13 cellular contexts compared by ENCODE assay signal in the genomic region with DNA sequence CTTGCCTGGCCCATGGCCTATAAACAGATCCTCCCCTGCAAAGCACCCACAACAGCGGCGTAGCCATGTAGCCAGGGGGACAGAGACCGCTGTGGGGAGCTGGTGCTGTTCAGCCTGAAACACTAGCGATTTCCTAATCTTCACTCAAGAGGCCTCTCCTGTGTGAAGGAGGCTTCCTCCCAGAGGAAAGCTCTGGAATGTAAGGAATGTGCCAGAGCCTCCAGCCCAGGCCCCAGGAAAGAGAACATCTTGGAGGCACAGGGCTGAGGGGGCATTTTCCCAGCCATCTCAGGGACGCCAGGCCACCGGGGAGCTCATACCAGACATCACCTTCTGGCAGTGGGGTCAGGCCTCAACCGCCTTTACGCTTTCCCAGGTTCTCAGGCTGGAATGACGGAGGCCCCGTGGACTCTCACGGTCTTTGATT. TPM values are rescaled to one million over a fixed set of nuclear protein-coding genes. Genes with fewer than 3 reads are reported as not detected.
DNase-seq lines count a peak whose midpoint lies in the region; ATAC-seq and TF ChIP-seq lines count a peak whose summit lies in the region.
"Had no signal": no experiment of that assay in that cellular context is flagged by ENCODE, and none has a peak within 500 bp of the region (broad histone marks: within the 10 kb centered on the region; RNA-seq: fewer than 3 reads in every experiment).

No MANE protein-coding gene starts in this region.

- ATAC-seq in HG03139 (IDR thresholded peaks at IDR 0.05; ENCODE audit: unreplicated experiment) (no peak), esophagus mucosa (no peak)

- intact Hi-C loops in uterus (cut with DNase I; ENCODE audit: low total_unique reads) = no loop called here

- H3K9me3 ChIP-seq in NT2/D1 (ENCODE audit: insufficient read depth, low read length) (no peaks in the 10 kb centered on the region), neuronal stem cell (replicated peaks in 1 of 2; ENCODE audit: control insufficient read depth in 2 of 2, insufficient read depth in 1 of 2, low read depth in 1 of 2, low read length in 2 of 2) (peaks cover 0 to 8% of the 10 kb centered on the region in 2 donors), uterus (no peaks in the 10 kb centered on the region)

- no peak for TF ChIP-seq CTCF in uterus (IDR thresholded peaks at IDR 0.05)

- H3K79me1 ChIP-seq in neuronal stem cell (ENCODE audit: low read depth, low read length) = no peaks in the 10 kb centered on the region

- H3K4me2 ChIP-seq in neuronal stem cell (ENCODE audit: insufficient read depth, low read length, poor library complexity, severe bottlenecking) = no peak overlapping the region

- H3K4me3 ChIP-seq in NT2/D1 (ENCODE audit: insufficient read length, low read depth) = no peak overlapping the region
- no peak overlapping the region for H3K4me3 ChIP-seq in neuronal stem cell (ENCODE audit: low read length in 2 of 2)
- H3K4me3 ChIP-seq in uterus = no peak overlapping the region

- H3K4me1 ChIP-seq in NT2/D1 (ENCODE audit: insufficient read depth, insufficient read length) = peaks cover 7% of the 10 kb centered on the region
- peaks cover 12 to 16% of the 10 kb centered on the region in 2 donors for H3K4me1 ChIP-seq in neuronal stem cell (ENCODE audit: control insufficient read depth in 2 of 2, insufficient read depth in 1 of 2, low read depth in 1 of 2, low read length in 2 of 2)
- no peaks in the 10 kb centered on the region for H3K4me1 ChIP-seq in uterus

- H3K9ac ChIP-seq in NT2/D1 (ENCODE audit: insufficient read length, low read depth) = no peak overlapping the region
- no peak overlapping the region for H3K9ac ChIP-seq in neuronal stem cell (ENCODE audit: low read depth, low read length, poor library complexity)

- no peaks in the 10 kb centered on the region for H3K27me3 ChIP-seq in NT2/D1 (ENCODE audit: insufficient read depth, insufficient read length)
- H3K27me3 ChIP-seq in neuronal stem cell (ENCODE audit: control insufficient read depth in 3 of 3, insufficient read depth in 3 of 3, low read depth in 1 of 3, low read length in 3 of 3) = no peaks in the 10 kb centered on the region
- H3K27me3 ChIP-seq in uterus = no peaks in the 10 kb centered on the region

- H3K4ac ChIP-seq in neuronal stem cell (ENCODE audit: low read length) = peak overlapping the region; percentile 32

- H2AFZ ChIP-seq in neuronal stem cell (ENCODE audit: low read length) = no peak overlapping the region

- WGBS in neuronal stem cell (ENCODE audit: extremely low coverage in 2 of 2, insufficient read length in 2 of 2, insufficient replicate concordance in 1 of 2), 2 donors = no CpG with 5 or more reads among the region's 11 CpGs

- no peak overlapping the region for H4K91ac ChIP-seq in neuronal stem cell (ENCODE audit: low read depth, low read length, poor library complexity)

- DNase-seq in EH (ENCODE audit: low read depth) (peak; percentile 87), NT2/D1 (ENCODE audit: low read depth, low spot score) (peak; percentile 75), fibroblast of peridontal ligament (ENCODE audit: extremely low read depth) (peak; percentile 41), neuronal stem cell (ENCODE audit: low spot score) (peak; percentile 62), DMS53 (lab: John Stamatoyannopoulos, UW) (no peak), uterus (no peak)
- DNase-seq: activated CD4-positive, alpha-beta memory T cell treated with anti-CD3 and anti-CD28 coated beads for 36 hours; NCI-H446 treated with DMSO at 0.1 percent for 48 hours had no signal

- no peak for TF ChIP-seq POLR2A in uterus (IDR thresholded peaks at IDR 0.05)

- H2BK120ac ChIP-seq in neuronal stem cell (ENCODE audit: low read depth, low read length) = peak overlapping the region; percentile 81

- H2BK12ac ChIP-seq in neuronal stem cell (ENCODE audit: low read length) = peak overlapping the region; percentile 78

- H3K14ac ChIP-seq in neuronal stem cell (ENCODE audit: low read length) = no peak overlapping the region

- peak overlapping the region; percentile 49 for H2AK5ac ChIP-seq in neuronal stem cell (ENCODE audit: low read depth, low read length)

- no peak overlapping the region for H2BK15ac ChIP-seq in neuronal stem cell (ENCODE audit: low read length)

- H3K18ac ChIP-seq in neuronal stem cell (ENCODE audit: low read length) = peak overlapping the region; percentile 92

- H3K23ac ChIP-seq in neuronal stem cell (ENCODE audit: low read depth, low read length, poor library complexity) = no peak overlapping the region

- H3K27ac ChIP-seq in neuronal stem cell (replicated peaks; ENCODE audit: low read length) = peak overlapping the region; percentile 87
- no peak overlapping the region for H3K27ac ChIP-seq in uterus

- peaks cover 5% of the 10 kb centered on the region for H3K36me3 ChIP-seq in NT2/D1 (ENCODE audit: insufficient read depth, insufficient read length, low read length)
- H3K36me3 ChIP-seq in neuronal stem cell (replicated peaks in 1 of 2; ENCODE audit: control insufficient read depth in 2 of 2, insufficient read depth in 2 of 2, low read length in 2 of 2) = peaks cover 1 to 12% of the 10 kb centered on the region in 2 donors
- no peaks in the 10 kb centered on the region for H3K36me3 ChIP-seq in uterus

- peak overlapping the region; percentile 21 for H4K8ac ChIP-seq in neuronal stem cell (ENCODE audit: low read depth, low read length)

- peak overlapping the region; percentile 93 for H2BK5ac ChIP-seq in neuronal stem cell (ENCODE audit: low read length)

RNA-seq across cellular contexts. Expression of gene MIAT, which starts 24.0 kb away (rescaled TPM):
- polyA plus RNA-seq in neuronal stem cell (2013, experiment 1 of 2) = 42.5 TPM
- polyA plus RNA-seq in neuronal stem cell (2013, experiment 2 of 2) = 40.0 TPM
- total RNA-seq in uterus = 1 to 10 TPM in 3 of 4 donors, under 1 TPM in 1; 0.51 to 5.3 (median 3.1) TPM
- total RNA-seq in esophagus mucosa = 1.1 TPM

RNA-seq across cellular contexts. Expression of gene CRYBA4, which starts 59.6 kb away (rescaled TPM):
- polyA plus RNA-seq in neuronal stem cell (2013, experiment 1 of 2) = 1.1 TPM
- 1.2 TPM for polyA plus RNA-seq in neuronal stem cell (2013, experiment 2 of 2)
- not detected for total RNA-seq in uterus
- total RNA-seq in esophagus mucosa = not detected
- total RNA-seq: epithelial cell of proximal tubule, skeletal muscle tissue had no signal
- polyA plus RNA-seq: adipose tissue had no signal

Comparison
In these comparisons a context has a peak if more than half of its experiments do, and no peak if none do; other contexts are left out.
1. DNase-seq: peak in EH (single experiment), NT2/D1 (single experiment), fibroblast of peridontal ligament (single experiment) and neuronal stem cell (single experiment); none in DMS53 (single experiment) and uterus (0 of 2).